In the genomic region with DNA sequence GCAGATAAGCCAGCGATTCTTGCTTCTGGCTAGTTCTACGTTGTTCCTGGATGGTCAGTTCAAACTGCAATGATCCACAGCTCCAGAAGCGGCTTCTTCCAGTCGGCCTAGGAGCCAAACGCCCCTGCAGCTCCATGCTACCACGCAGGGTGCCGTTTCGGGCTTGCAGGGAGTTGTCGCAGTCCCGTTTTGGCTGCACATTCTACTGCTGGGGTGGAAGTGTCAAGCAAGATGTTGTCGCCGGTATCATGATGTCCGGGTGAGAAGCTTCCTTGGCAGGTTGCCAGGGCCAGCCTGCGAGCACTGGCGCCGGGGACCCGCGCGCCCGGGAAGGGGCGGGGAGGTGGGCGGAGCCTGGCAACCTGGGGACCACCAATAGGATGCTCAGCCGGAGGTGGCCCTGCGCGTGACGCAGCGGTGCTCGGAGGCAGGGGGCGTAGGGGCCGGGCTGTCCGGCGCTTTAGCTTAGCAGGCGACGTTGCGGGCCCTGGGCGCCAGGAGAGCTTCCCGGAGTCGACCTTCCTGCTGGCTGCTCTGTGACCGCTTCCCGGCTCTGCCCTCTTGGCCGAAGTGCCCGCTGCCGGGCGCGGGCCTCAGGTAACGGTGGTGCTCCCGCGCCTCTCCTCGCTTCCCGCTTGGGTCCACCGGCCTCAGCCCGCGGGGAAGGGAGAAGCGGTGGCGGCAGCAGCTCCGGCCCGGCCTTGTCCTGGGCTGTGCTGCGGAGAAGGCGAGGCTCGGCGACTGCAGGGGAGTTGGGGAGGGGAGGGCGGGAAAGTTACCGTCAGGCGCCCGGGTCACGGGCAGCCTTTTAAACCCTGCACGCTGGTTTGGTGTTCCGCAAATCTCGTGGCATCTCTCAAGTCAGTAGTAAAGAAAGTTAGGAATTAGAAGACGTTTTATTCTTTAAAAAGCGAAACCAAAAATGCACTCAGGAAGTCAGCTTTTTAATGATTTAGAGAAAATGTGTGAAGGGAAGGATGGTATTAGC, we compare ENCODE assay signal across 8 cellular contexts. TPM values are rescaled to one million over a fixed set of nuclear protein-coding genes. Genes with fewer than 3 reads are reported as not detected.
DNase-seq lines count a peak whose midpoint lies in the region; ATAC-seq and TF ChIP-seq lines count a peak whose summit lies in the region.

A gene (plus strand): TSS at position 458 of the 988 bp plus-strand sequence. CDS start 8,888 bp downstream, outside the sequence.

- H2AFZ ChIP-seq in OCI-LY7 (ENCODE audit: low read length) = peak within 1 kb of the TSS; percentile 78

- ATAC-seq in GM21423 (IDR thresholded peaks at IDR 0.05; ENCODE audit: unreplicated experiment) = peak; percentile 94

- no TSS peak for BruUV-seq in OCI-LY7 (replicated peaks; lab: Mats Ljungman, UMichigan)

- H3K9ac ChIP-seq in HUES64 (ENCODE audit: low read depth, low read length) = peak within 1 kb of the TSS; percentile 85
- H3K9ac ChIP-seq in mucosa of rectum (ENCODE audit: low read depth in 1 of 2, low read length in 2 of 2) = peak within 1 kb of the TSS; percentile 79 to 90

- peaks cover 41% of the 10 kb centered on the region for H3K79me2 ChIP-seq in OCI-LY7 (ENCODE audit: insufficient read depth, low read depth, low read length)

- peak within 1 kb of the TSS; percentile 65; the same call in 1 of the 2 replicates for H3K27ac ChIP-seq in HUES64 (ENCODE audit: low read depth, low read length)
- H3K27ac ChIP-seq in OCI-LY7 (ENCODE audit: low read depth, low read length, poor library complexity, severe bottlenecking) = peak within 1 kb of the TSS; percentile 63
- peak within 1 kb of the TSS; percentile 80 for H3K27ac ChIP-seq in epithelial cell of prostate
- H3K27ac ChIP-seq in mucosa of rectum (ENCODE audit: low read depth in 2 of 2, low read length in 2 of 2) = peak within 1 kb of the TSS; percentile 91 to 93

- DNase-seq in DMS 273 treated with DMSO at 0.1 percent for 48 hours (lab: John Stamatoyannopoulos, UW) (peak; percentile 83), OCI-LY7 (ENCODE audit: low spot score) (peak; percentile 97), activated T-cell treated with anti-CD3 and anti-CD28 coated beads for 4 hours (peak; percentile 91), epithelial cell of prostate (ENCODE audit: low read depth, low spot score) (no peak)
- peak; percentile 85 to 91 for DNase-seq in stimulated activated CD8-positive, alpha-beta memory T cell treated with anti-CD3 and anti-CD28 coated beads, Interleukin-7, amount 100 ng/mL, for 1 hour (ENCODE audit: low read depth in 2 of 2)

- POLR2A ChIA-PET in OCI-LY7 (lab: Charles Lee) = interaction anchor here (0.6 to 2.1 kb wide), 13 partner anchors 9 to 266 kb away, joined by 3 to 12 read pairs (median 4); a partner anchor contains a TSS

- H3K9me3 ChIP-seq in HUES64 (ENCODE audit: insufficient read depth, low read depth, low read length) (no peaks in the 10 kb centered on the region), OCI-LY7 (ENCODE audit: low read length) (no peaks in the 10 kb centered on the region), mucosa of rectum (ENCODE audit: control insufficient read depth in 2 of 2, low read length in 2 of 2) (no peaks in the 10 kb centered on the region)

- peaks cover 19% of the 10 kb centered on the region; the same call in 1 of the 2 replicates for H3K4me1 ChIP-seq in HUES64 (ENCODE audit: insufficient read depth, low read length)
- peaks cover 42% of the 10 kb centered on the region for H3K4me1 ChIP-seq in OCI-LY7 (ENCODE audit: insufficient read depth, low read length, poor library complexity, severe bottlenecking)
- peaks cover 19 to 27% of the 10 kb centered on the region in 2 donors for H3K4me1 ChIP-seq in mucosa of rectum (ENCODE audit: control insufficient read depth in 2 of 2, insufficient read depth in 2 of 2, low read length in 2 of 2)

- H3K27me3 ChIP-seq in HUES64 (ENCODE audit: insufficient read depth, low read length) = peaks cover 72% of the 10 kb centered on the region
- no peaks in the 10 kb centered on the region for H3K27me3 ChIP-seq in mucosa of rectum (ENCODE audit: control insufficient read depth in 2 of 2, insufficient read depth in 2 of 2, low read length in 2 of 2)

- intact Hi-C loops in OCI-LY7 (cut with micrococcal nuclease; ENCODE audit: unreplicated experiment) = loop anchor here (1.0 to 5.0 kb wide), 4 partner anchors 61 to 751 kb away; a partner anchor contains a TSS

- CTCF ChIA-PET in OCI-LY7 (lab: Charles Lee; ENCODE audit: unreplicated experiment) = interaction anchor here (0.6 to 1.3 kb wide), 3 partner anchors 42 to 362 kb away, joined by 3 read pairs; no protein-coding TSS in a partner anchor

- no peaks in the 10 kb centered on the region for H4K20me1 ChIP-seq in OCI-LY7 (ENCODE audit: insufficient read depth, low read length)

- no peaks in the 10 kb centered on the region for H3K9me2 ChIP-seq in OCI-LY7 (ENCODE audit: insufficient read depth, low read length)

- TF ChIP-seq CTCF in OCI-LY7 (conservative IDR thresholded peaks at IDR 0.05; ENCODE audit: low read length) = 0 out of 2 replicates have a peak, but pooled peaks have one; percentile 10

- H3K4me2 ChIP-seq in OCI-LY7 (ENCODE audit: low read length) = peak within 1 kb of the TSS; percentile 77

- H3K4me3 ChIP-seq in HUES64 (ENCODE audit: low read length) = peak within 1 kb of the TSS; percentile 73
- H3K4me3 ChIP-seq in OCI-LY7 (ENCODE audit: low read depth, low read length, poor library complexity, severe bottlenecking) = peak within 1 kb of the TSS; percentile 80
- H3K4me3 ChIP-seq in mucosa of rectum (ENCODE audit: low read length in 2 of 2) = peak within 1 kb of the TSS; percentile 90 to 92

- H3K36me3 ChIP-seq in HUES64 (ENCODE audit: insufficient read depth, low read length) = no peaks in the 10 kb centered on the region
- peaks cover 10% of the 10 kb centered on the region; the same call in 1 of the 2 replicates for H3K36me3 ChIP-seq in OCI-LY7 (ENCODE audit: insufficient read depth, low read length)
- no peaks in the 10 kb centered on the region for H3K36me3 ChIP-seq in mucosa of rectum (ENCODE audit: control insufficient read depth in 2 of 2, insufficient read depth in 2 of 2, low read length in 2 of 2)

- 2% methylated on average over 71 of the region's 71 CpGs for WGBS in HUES64

RNA-seq across cellular contexts. Expression of the gene that starts here (rescaled TPM):
- 7.9 TPM for polyA plus RNA-seq in HUES64 (2013, experiment 1 of 2)
- polyA plus RNA-seq in HUES64 (2013, experiment 2 of 2) = 8.3 TPM
- total RNA-seq in OCI-LY7 (2014; rRNA removed; shearing (Covaris generic)) = 8.7 and 11.1 TPM in 2 replicates
- total RNA-seq in OCI-LY7 (2022) = 29.6 and 34.0 TPM in 2 replicates
